In genomic region chr22:45911601-45912271, GRCh38 we compare ENCODE assay signal across 10 cellular contexts.
DNase-seq lines count a peak whose midpoint lies in the region; ATAC-seq, FAIRE-seq and TF ChIP-seq lines count a peak whose summit lies in the region.
"Had no signal": no experiment of that assay in that cellular context is flagged by ENCODE, and none has a peak within 500 bp of the region (broad histone marks: within the 10 kb centered on the region; RNA-seq: fewer than 3 reads in every experiment).

No MANE protein-coding gene starts in this region.

- ATAC-seq in left lung = peak; percentile 87
- no peak for ATAC-seq in GM21723 (IDR thresholded peaks at IDR 0.05; ENCODE audit: unreplicated experiment)
- ATAC-seq: activated CD8-positive, alpha-beta T cell treated with anti-CD3 and anti-CD28 coated beads, Interleukin-2, amount 10 ng/mL, durations not matched to agents 7 days and 5 days had no signal

- H3K27ac ChIP-seq in left lung (peak overlapping the region in 1 of 2 donors; percentile 39), small intestine (ENCODE audit: low read depth in 1 of 2, low read length in 1 of 2) (no peak overlapping the region)

- no peak for FAIRE-seq in small intestine (lab: Jason Lieb, UNC)

- peaks cover 0 to 21% of the 10 kb centered on the region in 2 donors for H3K27me3 ChIP-seq in left lung
- H3K27me3 ChIP-seq in small intestine (ENCODE audit: control insufficient read depth in 2 of 2, insufficient read depth in 2 of 2, low read length in 2 of 2) = no peaks in the 10 kb centered on the region

- 34 to 55% (median 44%) methylated on average over 27 of the region's 27 CpGs for WGBS in small intestine, 3 donors

- H3K36me3 ChIP-seq in left lung (no peaks in the 10 kb centered on the region), small intestine (ENCODE audit: control insufficient read depth in 2 of 2, insufficient read depth in 2 of 2, low read length in 2 of 2) (no peaks in the 10 kb centered on the region)

- H3K4me3 ChIP-seq in left lung (no peak overlapping the region), small intestine (ENCODE audit: low read depth in 1 of 2, low read length in 2 of 2) (no peak overlapping the region)

- TF ChIP-seq CTCF in left lung (IDR thresholded peaks at IDR 0.05) = no peak

- in situ Hi-C loops in KBM-7 (cut with MboI; ENCODE audit: low pct_unique_long_range_greater_than_20kb, low sequenced_read_pairs) = no loop called here

- H3K4me1 ChIP-seq in left lung = peaks cover 0 to 13% of the 10 kb centered on the region in 2 donors
- H3K4me1 ChIP-seq in small intestine (ENCODE audit: control insufficient read depth in 2 of 2, insufficient read depth in 1 of 2, low read depth in 1 of 2, low read length in 1 of 2) = no peaks in the 10 kb centered on the region

- peaks cover 0 to 10% of the 10 kb centered on the region in 2 donors for H3K9me3 ChIP-seq in left lung
- H3K9me3 ChIP-seq in small intestine (ENCODE audit: control insufficient read depth, low read depth) = no peaks in the 10 kb centered on the region

- DNase-seq in CMK (ENCODE audit: low read depth) (peak; percentile 11), NCI-H1092 (lab: John Stamatoyannopoulos, UW) (peak; percentile 49), SKM-1 treated with dmso at 0.1 percent for 144 hours (lab: John Stamatoyannopoulos, UW; ENCODE audit: unreplicated experiment) (peak; percentile 57), left lung (peak in 1 of 2 donors; percentile 84), KBM-7 (no peak), small intestine (no peak)
- DNase-seq in activated CD4-positive, CD25-positive, alpha-beta regulatory T cell (lab: John Stamatoyannopoulos, UW) = no peak
- DNase-seq: activated CD8-positive, alpha-beta T cell treated with anti-CD3 and anti-CD28 coated beads, Interleukin-2, amount 10 ng/mL, durations not matched to agents 7 days and 5 days; caudate nucleus had no signal

- intact Hi-C loops in left lung (cut with DNase I) = no loop called here

Comparison
In these comparisons a context has a peak if more than half of its experiments do, and no peak if none do; other contexts are left out.
1. DNase-seq: peak in CMK (single experiment), NCI-H1092 (single experiment) and SKM-1 treated with dmso at 0.1 percent for 144 hours (single experiment); none in activated CD4-positive, CD25-positive, alpha-beta regulatory T cell (0 of 4), KBM-7 (single experiment) and small intestine (single experiment).